12 cellular contexts compared by ENCODE assay signal in the genomic region with DNA sequence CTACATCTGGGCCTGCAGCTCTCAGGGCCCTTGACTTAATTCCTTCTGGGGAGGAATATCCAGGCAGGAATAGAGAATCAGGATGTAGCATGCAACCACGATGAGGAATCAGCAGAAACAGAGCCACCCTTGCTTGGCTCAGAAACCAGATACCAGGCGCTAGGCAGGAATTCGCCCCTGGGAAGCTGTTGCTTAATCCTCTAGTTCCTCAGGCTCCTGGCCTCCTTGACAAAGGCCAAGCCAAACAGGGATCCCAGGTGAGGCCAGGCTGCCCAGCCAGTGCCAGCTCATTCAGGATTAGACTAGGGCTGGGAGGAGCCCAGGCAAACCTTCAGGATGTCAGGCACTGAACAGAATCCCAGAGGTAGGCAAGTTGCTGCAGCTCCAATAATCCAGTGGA. TPM values are rescaled to one million over a fixed set of nuclear protein-coding genes. Genes with fewer than 3 reads are reported as not detected.
A peak's percentile ranks its signal among the peaks of the same experiment; 100 is the strongest.
DNase-seq lines count a peak whose midpoint lies in the region; ATAC-seq and TF ChIP-seq lines count a peak whose summit lies in the region.
"Had no signal": no experiment of that assay in that cellular context is flagged by ENCODE, and none has a peak within 500 bp of the region (broad histone marks: within the 10 kb centered on the region; RNA-seq: fewer than 3 reads in every experiment).

No MANE protein-coding gene starts in this region.

- no peaks in the 10 kb centered on the region for H3K9me3 Mint-ChIP-seq in activated CD4-positive, alpha-beta T cell treated with anti-CD3 and anti-CD28 coated beads for 36 hours (ENCODE audit: low read depth)

- intact Hi-C loops in psoas muscle (cut with DNase I): no loop called here
- intact Hi-C loops in activated CD4-positive, alpha-beta T cell treated with anti-CD3 and anti-CD28 coated beads for 36 hours (cut with DNase I, micrococcal nuclease): no loop called here

- no peak overlapping the region for H3K4me3 Mint-ChIP-seq in activated CD4-positive, alpha-beta T cell treated with anti-CD3 and anti-CD28 coated beads for 36 hours

- H3K27me3 Mint-ChIP-seq in activated CD4-positive, alpha-beta T cell treated with anti-CD3 and anti-CD28 coated beads for 36 hours: no peaks in the 10 kb centered on the region

- POLR2A ChIA-PET in activated CD4-positive, alpha-beta T cell treated with anti-CD3 and anti-CD28 coated beads for 36 hours (lab: Charles Lee): interaction anchor here (0.7 kb wide), 1 partner anchor 128 kb away, joined by 3 read pairs; no protein-coding TSS in a partner anchor

- H3K9me3 ChIP-seq in psoas muscle: no peaks in the 10 kb centered on the region

- no peak overlapping the region for H3K27ac Mint-ChIP-seq in activated CD4-positive, alpha-beta T cell treated with anti-CD3 and anti-CD28 coated beads for 36 hours

- TF ChIP-seq CTCF in fibroblast of pulmonary artery (IDR thresholded peaks at IDR 0.05; ENCODE audit: low read length, missing control alignments) (no peak), psoas muscle (IDR thresholded peaks at IDR 0.05) (no peak)

- H3K27ac ChIP-seq in psoas muscle: peak overlapping the region; percentile 60

- H3K36me3 Mint-ChIP-seq in activated CD4-positive, alpha-beta T cell treated with anti-CD3 and anti-CD28 coated beads for 36 hours (ENCODE audit: low read depth): no peaks in the 10 kb centered on the region

- DNase-seq in ELF-1 (ENCODE audit: low read depth, low spot score) (peak; percentile 90), SHP77 (lab: John Stamatoyannopoulos, UW) (peak; percentile 44 to 70), fibroblast of pulmonary artery (ENCODE audit: low read depth) (peak; percentile 61), psoas muscle (peak in 1 of 2 donors; percentile 65)
- DNase-seq in activated CD4-positive, alpha-beta T cell treated with anti-CD3 and anti-CD28 coated beads for 36 hours: no peak
- DNase-seq in activated CD4-positive, alpha-beta T cell treated with anti-CD3 and anti-CD28 coated beads for 48 hours: no peak
- no peak for DNase-seq in activated CD4-positive, CD25-positive, alpha-beta regulatory T cell treated with anti-CD3 and anti-CD28 coated beads, Interleukin-2, amount 50 U/mL, for 72 hours
- DNase-seq: effector memory CD4-positive, alpha-beta T cell; occipital lobe; OCI-M1; stimulated activated naive CD4-positive, alpha-beta T cell had no signal

- H3K4me3 ChIP-seq in fibroblast of pulmonary artery (replicated peaks; ENCODE audit: low read depth, low read length): no peak overlapping the region
- no peak overlapping the region for H3K4me3 ChIP-seq in psoas muscle

- H3K4me1 ChIP-seq in psoas muscle: peaks cover 14% of the 10 kb centered on the region

- H3K4me1 Mint-ChIP-seq in activated CD4-positive, alpha-beta T cell treated with anti-CD3 and anti-CD28 coated beads for 36 hours: peaks cover 14% of the 10 kb centered on the region

- 15 to 84% (median 35%) methylated on average over 3 of the region's 3 CpGs for WGBS in psoas muscle, 3 donors

- H3K36me3 ChIP-seq in psoas muscle (ENCODE audit: insufficient read depth in 1 of 2, low read depth in 1 of 2): no peaks in the 10 kb centered on the region

- CTCF ChIA-PET in activated CD4-positive, alpha-beta T cell treated with anti-CD3 and anti-CD28 coated beads for 36 hours (lab: Charles Lee): interaction anchor here (1.6 kb wide), 1 partner anchor 159 kb away, joined by 5 read pairs; no protein-coding TSS in a partner anchor

- H3K27me3 ChIP-seq in psoas muscle (ENCODE audit: insufficient read depth in 3 of 3, low read length in 2 of 3): no peaks in the 10 kb centered on the region

- ATAC-seq in psoas muscle: peak in 3 of 4 donors; percentile 52 to 74 (median 71)
- ATAC-seq in activated CD4-positive, alpha-beta T cell treated with anti-CD3 and anti-CD28 coated beads for 36 hours: no peak
- ATAC-seq in GM18907 (IDR thresholded peaks at IDR 0.05; ENCODE audit: unreplicated experiment): no peak

RNA-seq across cellular contexts. Expression of gene IRF2BP2, which starts 48.2 kb away (rescaled TPM):
- total RNA-seq in psoas muscle: 100 to 1,000 TPM in 1 of 4 donors, 10 to 100 TPM in 3; 73.4 to 116 (median 87.8) TPM
- 10 to 100 TPM; 53.6 to 63.6 (median 56.4) TPM for polyA plus RNA-seq in psoas muscle
- 100 to 1,000 TPM; 132 to 200 TPM for total RNA-seq in activated CD4-positive, alpha-beta T cell treated with anti-CD3 and anti-CD28 coated beads for 36 hours

Comparison
In these comparisons a context has a peak if more than half of its experiments do, and no peak if none do; other contexts are left out.
1. DNase-seq: peak in ELF-1 (single experiment), SHP77 (2 of 2) and fibroblast of pulmonary artery (single experiment); none in activated CD4-positive, alpha-beta T cell treated with anti-CD3 and anti-CD28 coated beads for 36 hours (single experiment), activated CD4-positive, alpha-beta T cell treated with anti-CD3 and anti-CD28 coated beads for 48 hours (single experiment) and activated CD4-positive, CD25-positive, alpha-beta regulatory T cell treated with anti-CD3 and anti-CD28 coated beads, Interleukin-2, amount 50 U/mL, for 72 hours (single experiment).
2. ATAC-seq: peak in psoas muscle (3 of 4); none in activated CD4-positive, alpha-beta T cell treated with anti-CD3 and anti-CD28 coated beads for 36 hours (single experiment) and GM18907 (single experiment).